ENCODE assay signal across 22 cellular contexts in genomic region chr16:87621550-87621829, GRCh38. TPM values are rescaled to one million over a fixed set of nuclear protein-coding genes. Genes with fewer than 3 reads are reported as not detected.
DNase-seq lines count a peak whose midpoint lies in the region; ATAC-seq, FAIRE-seq and TF ChIP-seq lines count a peak whose summit lies in the region.
"Had no signal": no experiment of that assay in that cellular context is flagged by ENCODE, and none has a peak within 500 bp of the region (broad histone marks: within the 10 kb centered on the region; RNA-seq: fewer than 3 reads in every experiment).

No MANE protein-coding gene starts in this region.

- H3K79me2 ChIP-seq in SK-N-SH (ENCODE audit: insufficient read depth) (no peaks in the 10 kb centered on the region), H1 (ENCODE audit: control insufficient read depth in 1 of 2, insufficient read depth in 2 of 2, low read length in 2 of 2) (no peaks in the 10 kb centered on the region; a peak in 1 of 4 replicates)

- no peak overlapping the region for H3K18ac ChIP-seq in H1 (ENCODE audit: extremely low read depth, low read length)

- no peak overlapping the region; the same call in 1 of the 2 replicates for H4K8ac ChIP-seq in H1 (ENCODE audit: extremely low read depth, insufficient read depth, low read length)

- peak; percentile 22 for DNase-seq in SK-N-SH
- DNase-seq in H1 (ENCODE audit: low read depth in 1 of 2, low spot score in 2 of 2): no peak
- no peak for DNase-seq in activated naive CD4-positive, alpha-beta T cell treated with Interleukin-2 at 50 U/mL for 16 hours
- no peak for DNase-seq in DMS53 treated with DMSO at 0.1 percent for 48 hours (lab: John Stamatoyannopoulos, UW; ENCODE audit: unreplicated experiment)
- DNase-seq: 8988T; ACHN; AML-193; BE2C; CD4-positive, CD25-positive, alpha-beta regulatory T cell; CD8-positive, alpha-beta T cell; DMS 273 treated with DMSO at 0.1 percent for 48 hours; DMS79 treated with DMSO at 0.1 percent for 48 hours; GF-D8; H9 had no signal

- no peak overlapping the region for H4K91ac ChIP-seq in H1 (replicated peaks; ENCODE audit: insufficient read length, low read length)

- H2AK5ac ChIP-seq in H1 (ENCODE audit: low read depth, low read length): no peak overlapping the region

- no peak overlapping the region for H3K56ac ChIP-seq in H1 (replicated peaks; ENCODE audit: insufficient read length, low read depth, low read length)

- H3K4ac ChIP-seq in H1 (replicated peaks; ENCODE audit: insufficient read length, low read depth, low read length): peak overlapping the region; percentile 38

- no peak for ATAC-seq in SK-N-SH treated with all-trans-retinoic acid at 6 μM for 48 hours
- ATAC-seq: CD8-positive, alpha-beta T cell; HCT116 had no signal

- no peaks in the 10 kb centered on the region for H3K9me2 ChIP-seq in SK-N-SH

- H3K14ac ChIP-seq in H1 (ENCODE audit: insufficient read length): no peak overlapping the region

- H3F3A ChIP-seq in SK-N-SH (replicated peaks; ENCODE audit: insufficient read depth): no peaks in the 10 kb centered on the region

- no peak overlapping the region for H2BK20ac ChIP-seq in H1 (ENCODE audit: low read length)

- no peak for TF ChIP-seq EP300 in SK-N-SH (IDR thresholded peaks at IDR 0.05; ENCODE audit: borderline replicate concordance in 1 of 2, low read depth in 1 of 2, low read length in 1 of 2)
- no peak for TF ChIP-seq EP300 in H1 (IDR thresholded peaks at IDR 0.05; ENCODE audit: borderline replicate concordance in 1 of 2, low read depth in 2 of 2, low read length in 2 of 2)

- H3K27me3 ChIP-seq in SK-N-SH (ENCODE audit: insufficient read depth) (no peaks in the 10 kb centered on the region; the same call in 1 of the 2 replicates), H1 (replicated peaks in 1 of 4; ENCODE audit: control insufficient read depth in 3 of 4, extremely low read depth in 1 of 4, insufficient read depth in 3 of 4, low read length in 3 of 4) (no peaks in the 10 kb centered on the region)
- H3K27me3 ChIP-seq in BLaER1 treated with 17β-estradiol and CSF1 and Interleukin-3, amounts not matched to agents 10 nM and 100 nM: peaks cover 0 to 20% (median 10%) of the 10 kb centered on the region in 11 experiments; a peak in 8 of 22 replicates
- H3K27me3 ChIP-seq: BE2C had no signal

- H3K9me3 ChIP-seq in SK-N-SH (no peaks in the 10 kb centered on the region), H1 (ENCODE audit: insufficient read depth in 2 of 2, low read depth in 1 of 2, low read length in 1 of 2) (no peaks in the 10 kb centered on the region)
- no peaks in the 10 kb centered on the region for H3K9me3 ChIP-seq in BLaER1 treated with 17β-estradiol and CSF1 and Interleukin-3, amounts not matched to agents 10 nM and 100 nM (replicated peaks in 1 of 11)
- H3K9me3 ChIP-seq: A549, BE2C had no signal

- POLR2A ChIA-PET in SK-N-SH (lab: Yijun Ruan, JAX) (no interaction called here), H1 (lab: Charles Lee; ENCODE audit: partially characterized antibody) (no interaction called here)

- H4K20me1 ChIP-seq in SK-N-SH (ENCODE audit: insufficient read depth) (no peaks in the 10 kb centered on the region), H1 (replicated peaks in 1 of 2; ENCODE audit: control insufficient read depth in 1 of 2, insufficient read depth in 2 of 2, low read length in 2 of 2) (peaks cover 4 to 12% of the 10 kb centered on the region in 2 experiments)
- peaks cover 0 to 17% (median 0%) of the 10 kb centered on the region in 11 experiments; a peak in 5 of 22 replicates for H4K20me1 ChIP-seq in BLaER1 treated with 17β-estradiol and CSF1 and Interleukin-3, amounts not matched to agents 10 nM and 100 nM

- TF ChIP-seq POLR2A in H1 (IDR thresholded peaks at IDR 0.05; ENCODE audit: control extremely low read depth in 1 of 2, low read depth in 2 of 2, low read length in 2 of 2): no peak

- H3K27ac ChIP-seq in SK-N-SH (ENCODE audit: low read depth in 2 of 2, low read length in 1 of 2) (no peak overlapping the region), H1 (ENCODE audit: low read depth, low read length) (no peak overlapping the region)
- H3K27ac ChIP-seq in BLaER1 treated with 17β-estradiol and CSF1 and Interleukin-3, amounts not matched to agents 10 nM and 100 nM: peak overlapping the region in 3 of 11 experiments; percentile 8 to 66 (median 56); a peak in 4 of 22 replicates
- H3K27ac ChIP-seq: A549, C4-2B had no signal

- FAIRE-seq in H1 (lab: Jason Lieb, UNC): no peak
- FAIRE-seq: A549, D721Med, GM12891, GM18507 had no signal

- WGBS in SK-N-SH (ENCODE audit: low lambda C conversion rate): 47% methylated on average over 8 of the region's 8 CpGs
- WGBS in H1 (ENCODE audit: extremely low coverage in 1 of 2, insufficient coverage in 1 of 2, insufficient read length in 1 of 2, insufficient replicate concordance in 2 of 2, low coverage in 1 of 2, low lambda C conversion rate in 2 of 2, missing lambda C conversion rate in 1 of 2), 2 experiments: 77% methylated on average over 8 of the region's 8 CpGs; no CpG with 5 or more reads in 1 of the 2 experiments

- H2BK12ac ChIP-seq in H1 (ENCODE audit: low read depth, low read length): no peak overlapping the region

- no peak overlapping the region for H3K23ac ChIP-seq in H1 (ENCODE audit: insufficient read length)

- no peak overlapping the region for H3K4me2 ChIP-seq in SK-N-SH
- H3K4me2 ChIP-seq in BLaER1 treated with 17β-estradiol and CSF1 and Interleukin-3, amounts not matched to agents 10 nM and 100 nM: peak overlapping the region in 6 of 11 experiments; percentile 61 to 69 (median 63); a peak in 10 of 22 replicates
- no peak overlapping the region for H3K4me2 ChIP-seq in H1 (ENCODE audit: insufficient read depth in 1 of 2, low read depth in 2 of 2, low read length in 2 of 2)
- H3K4me2 ChIP-seq: A549 had no signal

- CTCF ChIA-PET in SK-N-SH (lab: Yijun Ruan, JAX) (interaction anchor here (6.6 kb wide), 1 partner anchor 14 kb away, joined by 81 read pairs; no protein-coding TSS in a partner anchor), H1 (lab: Charles Lee; ENCODE audit: partially characterized antibody) (interaction anchor here (1.2 to 1.6 kb wide), 5 partner anchors 13 to 71 kb away, joined by 3 to 7 read pairs (median 5); no protein-coding TSS in a partner anchor)

- no peak overlapping the region for H2BK120ac ChIP-seq in H1 (replicated peaks; ENCODE audit: low read depth, low read length)

- no peak overlapping the region for H4K5ac ChIP-seq in H1 (ENCODE audit: insufficient read length, low read depth, low read length)

- no peaks in the 10 kb centered on the region for H3K23me2 ChIP-seq in H1 (ENCODE audit: low read depth, low read length)

- peaks cover 2% of the 10 kb centered on the region for H3K79me1 ChIP-seq in H1 (ENCODE audit: low read depth, low read length)

- H2BK15ac ChIP-seq in H1 (ENCODE audit: low read length): no peak overlapping the region

- TF ChIP-seq CTCF in SK-N-SH (IDR thresholded peaks at IDR 0.05) (no peak), H1 (IDR thresholded peaks at IDR 0.05; ENCODE audit: control extremely low read depth in 1 of 3, insufficient read depth in 1 of 3, low read depth in 1 of 3, low read length in 3 of 3) (no peak)

- no peaks in the 10 kb centered on the region for H3K4me1 ChIP-seq in SK-N-SH (ENCODE audit: control insufficient read depth in 1 of 2, insufficient read depth in 2 of 2, low read depth in 1 of 2, low read length in 1 of 2)
- peaks cover 0 to 45% (median 25%) of the 10 kb centered on the region in 10 experiments; a peak in 17 of 20 replicates for H3K4me1 ChIP-seq in BLaER1 treated with 17β-estradiol and CSF1 and Interleukin-3, amounts not matched to agents 10 nM and 100 nM
- H3K4me1 ChIP-seq in H1 (replicated peaks in 1 of 4; ENCODE audit: control insufficient read depth in 3 of 4, insufficient read depth in 4 of 4, low read length in 3 of 4): peaks cover 0 to 20% (median 3%) of the 10 kb centered on the region in 4 experiments; a peak in 6 of 7 replicates
- H3K4me1 ChIP-seq: A549, BE2C had no signal

- no peak for TF ChIP-seq RAD21 in SK-N-SH (IDR thresholded peaks at IDR 0.05; ENCODE audit: low read length)
- no peak for TF ChIP-seq RAD21 in H1 (IDR thresholded peaks at IDR 0.05 in 1 of 2, conservative IDR thresholded peaks at IDR 0.05 in 1 of 2; ENCODE audit: low read depth in 2 of 2, low read length in 2 of 2)

- no peak overlapping the region for H3K4me3 ChIP-seq in SK-N-SH (ENCODE audit: low read depth in 2 of 2, low read length in 1 of 2)
- no peak overlapping the region for H3K4me3 ChIP-seq in BLaER1 treated with 17β-estradiol and CSF1 and Interleukin-3, amounts not matched to agents 10 nM and 100 nM
- no peak overlapping the region for H3K4me3 ChIP-seq in H1 (ENCODE audit: extremely low read depth in 1 of 4, insufficient read depth in 2 of 4, low read depth in 3 of 4, low read length in 4 of 4)
- H3K4me3 ChIP-seq: A549 had no signal

- H3K36me3 ChIP-seq in SK-N-SH (replicated peaks in 1 of 2; ENCODE audit: control insufficient read depth in 1 of 2, insufficient read depth in 2 of 2, low read length in 1 of 2) (no peaks in the 10 kb centered on the region), H1 (ENCODE audit: control insufficient read depth in 2 of 4, insufficient read depth in 4 of 4, low read length in 3 of 4) (no peaks in the 10 kb centered on the region)
- H3K36me3 ChIP-seq in BLaER1 treated with 17β-estradiol and CSF1 and Interleukin-3, amounts not matched to agents 10 nM and 100 nM: no peaks in the 10 kb centered on the region
- H3K36me3 ChIP-seq: BE2C had no signal

- H2AFZ ChIP-seq in SK-N-SH (ENCODE audit: low read depth) (no peak overlapping the region), H1 (ENCODE audit: low read length) (no peak overlapping the region)

- H2BK5ac ChIP-seq in H1 (ENCODE audit: low read depth, low read length): no peak overlapping the region

- H3K9ac ChIP-seq in SK-N-SH (no peak overlapping the region), H1 (replicated peaks in 1 of 4; ENCODE audit: extremely low read depth in 1 of 4, low read depth in 3 of 4, low read length in 3 of 4) (no peak overlapping the region)
- no peak overlapping the region for H3K9ac ChIP-seq in BLaER1 treated with 17β-estradiol and CSF1 and Interleukin-3, amounts not matched to agents 10 nM and 100 nM

TF ChIP-seq in SK-N-SH treated with all-trans-retinoic acid at 6 μM for 48 hours, 23 proteins besides CTCF, POLR2A, EP300 and RAD21 (continues in another document):
- no peak for TF ChIP-seq ZNF8 (CRISPR knock-in tag; IDR thresholded peaks at IDR 0.05)

RNA-seq across cellular contexts. Expression of gene JPH3, which starts 19.2 kb away (rescaled TPM):
- polyA plus RNA-seq in SK-N-SH (2012; rRNA removed) (0.25 and 0.26 TPM in 2 replicates), H1 (2011; rRNA removed) (10.3 and 19.3 TPM in 2 replicates)
- polyA plus RNA-seq in SK-N-SH (2012; cell fraction: cytosol; rRNA removed): 0.19 and 0.66 TPM in 2 replicates
- 0.15 and 0.20 TPM in 2 replicates for polyA plus RNA-seq in SK-N-SH (2012; cell fraction: nucleus; rRNA removed)
- 28.3 and 28.4 TPM in 2 replicates for total RNA-seq in H1 (2021; fragmentation: NEBNext Ultra II Directional; extraction: Animal tissue kit (Norgen Biotek cat#: 25700))
- 16.6 TPM for polyA plus RNA-seq in H1 (2011; cell fraction: cytosol; rRNA removed)
- polyA plus RNA-seq in H1 (2011; cell fraction: nucleus; rRNA removed): 21.3 TPM
- polyA plus RNA-seq in H1 (2012, experiment 1 of 2): 10.2 to 20.9 TPM (median 18.6 TPM) in 4 replicates
- polyA plus RNA-seq in H1 (2012, experiment 2 of 2): 15.9 TPM
- polyA plus RNA-seq in H1 (2013, experiment 1 of 2): 13.8 TPM
- polyA plus RNA-seq in H1 (2013, experiment 2 of 2): 14.8 TPM
- polyA minus RNA-seq in H1 (2011; rRNA and poly(A)+ RNA removed): 6.4 and 9.5 TPM in 2 replicates
- polyA minus RNA-seq in H1 (2011; cell fraction: cytosol; rRNA and poly(A)+ RNA removed): 15.0 TPM
- 16.9 TPM for polyA minus RNA-seq in H1 (2011; cell fraction: nucleus; rRNA and poly(A)+ RNA removed)
- total RNA-seq: CD4-positive, CD25-positive, alpha-beta regulatory T cell; CD8-positive, alpha-beta T cell had no signal
- polyA plus RNA-seq: CD4-positive, CD25-positive, alpha-beta regulatory T cell had no signal

Comparison
In these comparisons a context has a peak if more than half of its experiments do, and no peak if none do; other contexts are left out.
1. H3K4me2 ChIP-seq: peak in BLaER1 treated with 17β-estradiol and CSF1 and Interleukin-3, amounts not matched to agents 10 nM and 100 nM (6 of 11); none in SK-N-SH (single experiment) and H1 (0 of 2).